In genomic region chr7:86222806-86223205, GRCh38 we compare ENCODE assay signal across 11 cellular contexts.
"Had no signal": no experiment of that assay in that cellular context is flagged by ENCODE, and none has a peak within 500 bp of the region (broad histone marks: within the 10 kb centered on the region; RNA-seq: fewer than 3 reads in every experiment).

No MANE protein-coding gene starts in this region.

- ATAC-seq: GM23338, HCT116 had no signal

- H3K27ac ChIP-seq: GM23248 had no signal

- H3K9me3 ChIP-seq: HAP-1 had no signal

- H3K36me3 ChIP-seq: HAP-1 had no signal

- H3K4me1 ChIP-seq: HAP-1 had no signal

- H3K4me3 ChIP-seq: GM23248, GM23338, HAP-1 had no signal

- FAIRE-seq: H1, H54 had no signal

- H3K9ac ChIP-seq: GM23248 had no signal

- DNase-seq: GM23248, GOT3, H7, H9, HCEC 1CT, HFFc6 had no signal

- H2AFZ ChIP-seq: GM23248, GM23338 had no signal

- H3K4me2 ChIP-seq: GM23338 had no signal
